8 cellular contexts compared by ENCODE assay signal in the genomic region with DNA sequence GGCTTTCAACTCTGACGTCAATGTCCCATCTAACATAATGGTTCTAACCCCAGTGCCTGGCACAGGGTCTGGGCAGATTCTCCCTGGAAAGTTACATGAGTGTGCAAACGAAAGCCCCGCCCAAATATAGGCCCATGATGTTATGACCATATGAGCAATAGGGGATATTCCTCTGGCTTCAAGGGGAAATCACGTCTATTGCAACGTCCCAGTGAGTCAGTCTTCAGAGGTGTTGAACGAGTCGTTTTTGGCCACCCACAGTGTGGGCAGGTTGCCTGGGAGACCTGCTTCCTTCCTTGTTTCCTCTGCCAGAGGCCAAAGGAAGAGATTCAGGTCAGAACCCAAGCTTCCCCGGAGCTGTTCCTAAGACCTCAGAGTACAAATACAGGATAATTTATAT. TPM values are rescaled to one million over a fixed set of nuclear protein-coding genes. Genes with fewer than 3 reads are reported as not detected.
DNase-seq lines count a peak whose midpoint lies in the region; ATAC-seq, FAIRE-seq and TF ChIP-seq lines count a peak whose summit lies in the region.
"Had no signal": no experiment of that assay in that cellular context is flagged by ENCODE, and none has a peak within 500 bp of the region (broad histone marks: within the 10 kb centered on the region; RNA-seq: fewer than 3 reads in every experiment).

No MANE protein-coding gene starts in this region.

- no peaks in the 10 kb centered on the region for H3K9me2 ChIP-seq in OCI-LY7 (ENCODE audit: insufficient read depth, low read length)

- no peak for TF ChIP-seq CTCF in H9 (conservative IDR thresholded peaks at IDR 0.05)
- no peak for TF ChIP-seq CTCF in GM12878 (IDR thresholded peaks at IDR 0.05 in 2 of 3, conservative IDR thresholded peaks at IDR 0.05 in 1 of 3; ENCODE audit: control insufficient read depth in 2 of 3, extremely low read depth in 1 of 3, insufficient read depth in 1 of 3, low read depth in 3 of 3, low read length in 3 of 3)
- no peak for TF ChIP-seq CTCF in progenitor cell of endocrine pancreas (IDR thresholded peaks at IDR 0.05; ENCODE audit: unreplicated experiment)
- no peak for TF ChIP-seq CTCF in OCI-LY7 (conservative IDR thresholded peaks at IDR 0.05; ENCODE audit: low read length)
- TF ChIP-seq CTCF in osteoblast (IDR thresholded peaks at IDR 0.05; ENCODE audit: extremely low read depth, low read depth, low read length), result no peak

- H2AK5ac ChIP-seq in H9 (ENCODE audit: insufficient read length, low read length), result no peak overlapping the region

- no peak overlapping the region for H3T11ph ChIP-seq in H9 (ENCODE audit: low read length)

- no peak for TF ChIP-seq RAD21 in GM12878 (IDR thresholded peaks at IDR 0.05; ENCODE audit: insufficient read depth, low read depth, low read length)

- SMC1A ChIA-PET in GM12878 (lab: Charles Lee; ENCODE audit: uncharacterized antibody, unreplicated experiment), result interaction anchor here (3.0 to 19.3 kb wide), 3 partner anchors 12 to 35 kb away, joined by 15 to 345 read pairs (median 63); partner anchors contain the start of gene PIK3R5

- H3K4me3 ChIP-seq in GM12878 (no peak overlapping the region), OCI-LY7 (ENCODE audit: low read depth, low read length, poor library complexity, severe bottlenecking) (no peak overlapping the region), osteoblast (ENCODE audit: insufficient read depth, low read length) (no peak overlapping the region)

- H3K4me1 ChIP-seq in H9 (ENCODE audit: insufficient read depth, low read length) (no peaks in the 10 kb centered on the region; the same call in 1 of the 2 replicates), GM12878 (ENCODE audit: control insufficient read depth, insufficient read depth, low read length) (peaks cover 29% of the 10 kb centered on the region), OCI-LY7 (ENCODE audit: insufficient read depth, low read length, poor library complexity, severe bottlenecking) (no peaks in the 10 kb centered on the region), osteoblast (ENCODE audit: insufficient read depth, low read length) (no peaks in the 10 kb centered on the region)

- H3K4me2 ChIP-seq in H9 (ENCODE audit: insufficient read depth, insufficient read length, low read length) (no peak overlapping the region), GM12878 (ENCODE audit: control insufficient read depth, insufficient read depth) (peak overlapping the region; percentile 53; the same call in 1 of the 2 replicates), OCI-LY7 (ENCODE audit: low read length) (no peak overlapping the region), osteoblast (ENCODE audit: insufficient read depth, low read length) (no peak overlapping the region)

- RAD21 ChIA-PET in GM12878 (lab: Charles Lee; ENCODE audit: unreplicated experiment), result interaction anchor here (1.2 kb wide), 1 partner anchor 36 kb away, joined by 4 read pairs; no protein-coding TSS in a partner anchor

- no peak for FAIRE-seq in GM12878 (lab: Jason Lieb, UNC)

- peak; percentile 34 for DNase-seq in H9
- DNase-seq in SKM-1 (lab: John Stamatoyannopoulos, UW; ENCODE audit: unreplicated experiment), result peak; percentile 44
- DNase-seq in GM12878 (ENCODE audit: low read depth, low spot score), result no peak
- peak; percentile 53 for DNase-seq in stimulated activated CD8-positive, alpha-beta memory T cell treated with anti-CD3 and anti-CD28 coated beads, Interleukin-4, amount 100 ng/mL, for 24 hours (ENCODE audit: low read depth)
- no peak for DNase-seq in progenitor cell of endocrine pancreas (ENCODE audit: low spot score, unreplicated experiment)
- DNase-seq in OCI-LY7 (ENCODE audit: low spot score), result no peak
- DNase-seq in osteoblast (ENCODE audit: insufficient read length, low spot score, missing footprints), result no peak
- DNase-seq: NCI-H774 had no signal

- H2BK5ac ChIP-seq in H9 (ENCODE audit: insufficient read length, low read length), result no peak overlapping the region

- CTCF ChIA-PET in GM12878 (lab: Yijun Ruan, JAX), result no interaction called here
- CTCF ChIA-PET in OCI-LY7 (lab: Charles Lee; ENCODE audit: unreplicated experiment), result no interaction called here

- H4K5ac ChIP-seq in H9 (ENCODE audit: insufficient read length, low read depth, low read length), result no peak overlapping the region

- no peak overlapping the region for H3K4me3 Mint-ChIP-seq in H9
- no peak overlapping the region for H3K4me3 Mint-ChIP-seq in progenitor cell of endocrine pancreas (ENCODE audit: low read depth)

- H3K9me3 Mint-ChIP-seq in H9 (peaks cover 6 to 7% of the 10 kb centered on the region in 2 experiments; a peak in 4 of 5 replicates), progenitor cell of endocrine pancreas (ENCODE audit: low read depth) (peaks cover 7% of the 10 kb centered on the region)

- intact Hi-C loops in GM12878 (cut with micrococcal nuclease; ENCODE audit: unreplicated experiment) (no loop called here), OCI-LY7 (cut with micrococcal nuclease; ENCODE audit: unreplicated experiment) (no loop called here)

- no peak overlapping the region for H2BK12ac ChIP-seq in H9 (ENCODE audit: insufficient read length, low read depth, low read length)

- H3K79me2 ChIP-seq in H9 (ENCODE audit: insufficient read depth, low read length) (no peaks in the 10 kb centered on the region), GM12878 (ENCODE audit: control insufficient read depth, insufficient read depth, low read length) (peaks cover 39% of the 10 kb centered on the region), OCI-LY7 (ENCODE audit: insufficient read depth, low read depth, low read length) (no peaks in the 10 kb centered on the region), osteoblast (ENCODE audit: insufficient read depth, low read length) (no peaks in the 10 kb centered on the region)

- H4K91ac ChIP-seq in H9 (ENCODE audit: insufficient read length, low read depth, low read length), result no peak overlapping the region

- no peaks in the 10 kb centered on the region for H3K79me1 ChIP-seq in H9 (ENCODE audit: insufficient read depth, low read depth, low read length, poor library complexity, severe bottlenecking)

- no peak overlapping the region for H3K9ac ChIP-seq in H9 (ENCODE audit: extremely low read depth, insufficient read length, low read length)
- no peak overlapping the region for H3K9ac ChIP-seq in GM12878 (ENCODE audit: control insufficient read depth, insufficient read depth, low read length)

- no peak for TF ChIP-seq EP300 in GM12878 (IDR thresholded peaks at IDR 0.05; ENCODE audit: borderline replicate concordance in 1 of 2, control insufficient read depth in 1 of 2, low read depth in 2 of 2, low read length in 2 of 2)

- no peak overlapping the region for H3K27ac Mint-ChIP-seq in H9
- H3K27ac Mint-ChIP-seq in progenitor cell of endocrine pancreas, result no peak overlapping the region

- no peak overlapping the region for H3K56ac ChIP-seq in H9 (ENCODE audit: insufficient read length, low read depth, low read length)

- no peak overlapping the region for H3K14ac ChIP-seq in H9 (ENCODE audit: insufficient read depth, low read length)

- peaks cover 9% of the 10 kb centered on the region for H3K27me3 Mint-ChIP-seq in H9 (ENCODE audit: low read depth)
- H3K27me3 Mint-ChIP-seq in progenitor cell of endocrine pancreas, result peaks cover 37% of the 10 kb centered on the region

- no peak overlapping the region for H4K8ac ChIP-seq in H9 (replicated peaks; ENCODE audit: insufficient read length, low read depth, low read length)

- H2AFZ ChIP-seq in H9 (ENCODE audit: low read length) (no peak overlapping the region), GM12878 (ENCODE audit: control insufficient read depth, low read depth, low read length) (no peak overlapping the region), OCI-LY7 (ENCODE audit: low read length) (no peak overlapping the region), osteoblast (ENCODE audit: low read length) (no peak overlapping the region)

- in situ Hi-C loops in GM12878 (cut with MboI), result no loop called here

- H3K23ac ChIP-seq in H9 (ENCODE audit: insufficient read length, low read depth, low read length), result no peak overlapping the region

- BruUV-seq in GM12878 (replicated peaks; lab: Mats Ljungman, UMichigan) (no TSS peak), OCI-LY7 (replicated peaks; lab: Mats Ljungman, UMichigan) (no TSS peak)

- no peaks in the 10 kb centered on the region for H3K23me2 ChIP-seq in H9 (ENCODE audit: insufficient read length, low read depth, low read length, poor library complexity, severe bottlenecking)

- no peak overlapping the region for H2BK15ac ChIP-seq in H9 (ENCODE audit: low read depth, low read length)

- H3K9me3 ChIP-seq in H9 (ENCODE audit: control insufficient read depth, low read depth, low read length) (no peaks in the 10 kb centered on the region), GM12878 (replicated peaks; ENCODE audit: control insufficient read depth, insufficient read depth, low read length) (peaks cover 22% of the 10 kb centered on the region), OCI-LY7 (ENCODE audit: low read length) (no peaks in the 10 kb centered on the region), osteoblast (ENCODE audit: low read depth, low read length) (no peaks in the 10 kb centered on the region)

- H4K20me1 ChIP-seq in H9 (ENCODE audit: control insufficient read depth, insufficient read depth, insufficient read length) (no peaks in the 10 kb centered on the region), GM12878 (ENCODE audit: control insufficient read depth, insufficient read depth) (no peaks in the 10 kb centered on the region), OCI-LY7 (ENCODE audit: insufficient read depth, low read length) (no peaks in the 10 kb centered on the region), osteoblast (ENCODE audit: insufficient read depth, low read length) (no peaks in the 10 kb centered on the region)

- WGBS in H9 (ENCODE audit: extremely low coverage, insufficient read length, low lambda C conversion rate), result no CpG with 5 or more reads among the region's 8 CpGs
- under 1% methylated on average over 8 of the region's 8 CpGs for WGBS in GM12878 (ENCODE audit: insufficient coverage, insufficient replicate concordance, low lambda C conversion rate, missing lambda C conversion rate)

- no peak for TF ChIP-seq POLR2A in GM12878 (IDR thresholded peaks at IDR 0.05; ENCODE audit: low read depth, low read length)

- no peak overlapping the region for H2BK20ac ChIP-seq in H9 (ENCODE audit: low read depth, low read length, poor library complexity, severe bottlenecking)

- H3K4me1 Mint-ChIP-seq in H9 (peaks cover 10 to 12% of the 10 kb centered on the region in 2 experiments), progenitor cell of endocrine pancreas (ENCODE audit: low read depth) (no peaks in the 10 kb centered on the region)

- no peak overlapping the region for H3K4ac ChIP-seq in H9 (ENCODE audit: low read depth, low read length)

- H3K36me3 ChIP-seq in GM12878 (ENCODE audit: control insufficient read depth in 2 of 2, insufficient read depth in 2 of 2, low read length in 1 of 2), result peaks cover 2 to 3% of the 10 kb centered on the region in 2 experiments; a peak in 2 of 4 replicates
- no peaks in the 10 kb centered on the region for H3K36me3 ChIP-seq in OCI-LY7 (ENCODE audit: insufficient read depth, low read length)
- H3K36me3 ChIP-seq in osteoblast (ENCODE audit: insufficient read depth, low read length), result no peaks in the 10 kb centered on the region

- no peak overlapping the region for H3K27ac ChIP-seq in H9 (ENCODE audit: insufficient read length, low read depth, low read length)
- peak overlapping the region; percentile 59 for H3K27ac ChIP-seq in GM12878 (ENCODE audit: control insufficient read depth, insufficient read depth)
- H3K27ac ChIP-seq in OCI-LY7 (ENCODE audit: low read depth, low read length, poor library complexity, severe bottlenecking), result no peak overlapping the region
- H3K27ac ChIP-seq in osteoblast (ENCODE audit: low read depth, low read length), result no peak overlapping the region

- POLR2A ChIA-PET in GM12878 (lab: Charles Lee) (interaction anchor here (0.6 to 1.4 kb wide), 2 partner anchors 19 to 25 kb away, joined by 3 read pairs; no protein-coding TSS in a partner anchor), OCI-LY7 (lab: Charles Lee) (interaction anchor here (0.6 kb wide), 1 partner anchor 19 kb away, joined by 3 read pairs; no protein-coding TSS in a partner anchor)

- ATAC-seq in GM12878, result peak; percentile 69

- H3K36me3 Mint-ChIP-seq in H9 (ENCODE audit: insufficient read depth in 1 of 3, low read depth in 3 of 3), result peaks cover 0 to 4% (median 0%) of the 10 kb centered on the region in 3 experiments; a peak in 1 of 7 replicates
- no peaks in the 10 kb centered on the region for H3K36me3 Mint-ChIP-seq in progenitor cell of endocrine pancreas (ENCODE audit: insufficient read depth)

- H2BK120ac ChIP-seq in H9 (ENCODE audit: low read depth, low read length, poor library complexity, severe bottlenecking), result no peak overlapping the region

- H3K27me3 ChIP-seq in H9 (ENCODE audit: insufficient read depth, low read length), result no peaks in the 10 kb centered on the region
- H3K27me3 ChIP-seq in GM12878 (replicated peaks in 1 of 2; ENCODE audit: control insufficient read depth in 2 of 2, insufficient read depth in 2 of 2, low read length in 1 of 2), result no peaks in the 10 kb centered on the region
- H3K27me3 ChIP-seq in osteoblast (ENCODE audit: insufficient read depth, low read length), result no peaks in the 10 kb centered on the region

- no peak overlapping the region for H3K18ac ChIP-seq in H9 (ENCODE audit: insufficient read length, low read depth, low read length)

RNA-seq across cellular contexts. Expression of gene PIK3R5, which starts 30.3 kb away (rescaled TPM):
- total RNA-seq in H9 (2021), result 1.4 and 1.7 TPM in 2 replicates
- 260 and 296 TPM in 2 replicates for total RNA-seq in GM12878 (2013; cell fraction: nucleolus; rRNA removed)
- 36.8 and 39.5 TPM in 2 replicates for total RNA-seq in GM12878 (2014; rRNA removed)
- 24.7 and 26.5 TPM in 2 replicates for total RNA-seq in GM12878 (2014; rRNA removed; fragmentation: Illumina TruSeq; extraction: Trizol)
- total RNA-seq in GM12878 (2021), result 50.8 and 51.2 TPM in 2 replicates
- 25.1 TPM for polyA plus RNA-seq in GM12878 (2011; ENCODE audit: low read depth)
- 34.3 and 43.9 TPM in 2 replicates for polyA plus RNA-seq in GM12878 (2011; rRNA removed)
- polyA plus RNA-seq in GM12878 (2011; cell fraction: cytosol; rRNA removed), result 42.7 and 45.7 TPM in 2 replicates
- polyA plus RNA-seq in GM12878 (2011; cell fraction: nucleus; rRNA removed), result 155 and 160 TPM in 2 replicates
- 44.1 and 46.7 TPM in 2 replicates for polyA plus RNA-seq in GM12878 (2012)
- 27.3 and 34.2 TPM in 2 replicates for polyA plus RNA-seq in GM12878 (2014; fragmentation: Illumina TruSeq; extraction: Trizol)
- 1 to 10 TPM; 9.5 to 9.6 TPM for polyA plus RNA-seq in GM12878 (2014; fragmentation: Nextera tagmentation; extraction: Ambion mirVana)
- 32.9 and 33.5 TPM in 2 replicates for polyA plus RNA-seq in GM12878 (2014; rRNA removed)
- 10 to 100 TPM; 36.9 to 39.5 TPM for polyA plus RNA-seq in GM12878 (2016; fragmentation: Nextera tagmentation; extraction: Ambion mirVana)
- polyA minus RNA-seq in GM12878 (2011; rRNA and poly(A)+ RNA removed), result 48.9 and 95.6 TPM in 2 replicates
- 32.6 and 35.1 TPM in 2 replicates for polyA minus RNA-seq in GM12878 (2011; cell fraction: cytosol; rRNA and poly(A)+ RNA removed)
- 48.0 and 66.0 TPM in 2 replicates for polyA minus RNA-seq in GM12878 (2011; cell fraction: nucleus; rRNA and poly(A)+ RNA removed)
- 0.29 and 0.50 TPM in 2 replicates for total RNA-seq in progenitor cell of endocrine pancreas
- 0.76 and 1.2 TPM in 2 replicates for total RNA-seq in OCI-LY7 (2014; rRNA removed; shearing (Covaris generic))
- total RNA-seq in OCI-LY7 (2022), result 0.68 and 1.5 TPM in 2 replicates
- under 0.01 and 0.36 TPM in 2 replicates for total RNA-seq in osteoblast

Comparison
In these comparisons a context has a peak if more than half of its experiments do, and no peak if none do; other contexts are left out.
1. DNase-seq: peak in H9 (single experiment), SKM-1 (single experiment) and stimulated activated CD8-positive, alpha-beta memory T cell treated with anti-CD3 and anti-CD28 coated beads, Interleukin-4, amount 100 ng/mL, for 24 hours (single experiment); none in GM12878 (single experiment), progenitor cell of endocrine pancreas (single experiment), OCI-LY7 (single experiment) and osteoblast (single experiment).